In genomic region chr20:51803157-51803854, GRCh38 we compare ENCODE assay signal across 18 cellular contexts. TPM values are rescaled to one million over a fixed set of nuclear protein-coding genes. Genes with fewer than 3 reads are reported as not detected.
A peak's percentile ranks its signal among the peaks of the same experiment; 100 is the strongest.
DNase-seq lines count a peak whose midpoint lies in the region; ATAC-seq and TF ChIP-seq lines count a peak whose summit lies in the region.
"Had no signal": no experiment of that assay in that cellular context is flagged by ENCODE, and none has a peak within 500 bp of the region (broad histone marks: within the 10 kb centered on the region; RNA-seq: fewer than 3 reads in every experiment).

No MANE protein-coding gene starts in this region.

- H3K27me3 ChIP-seq in H9 (ENCODE audit: insufficient read depth, low read length) (no peaks in the 10 kb centered on the region), RWPE2 (ENCODE audit: insufficient read depth, poor library complexity, severe bottlenecking) (no peaks in the 10 kb centered on the region), hepatocyte (no peaks in the 10 kb centered on the region), left ventricle myocardium inferior (ENCODE audit: low read depth) (peaks cover 76% of the 10 kb centered on the region)

- peaks cover 17% of the 10 kb centered on the region for H3K23me2 ChIP-seq in H9 (ENCODE audit: insufficient read length, low read depth, low read length, poor library complexity, severe bottlenecking)

- peaks cover 0 to 3% of the 10 kb centered on the region in 2 experiments; a peak in 3 of 5 replicates for H3K9me3 Mint-ChIP-seq in H9
- H3K9me3 Mint-ChIP-seq: T-helper 1 cell treated with Interleukin-12 subunit alpha and Interleukin-12 subunit beta and Interleukin-4 antibody, amounts not matched to agents 30 μg/mL and 1 μg/mL, for 36 hours had no signal

- H2BK20ac ChIP-seq in H9 (ENCODE audit: low read depth, low read length, poor library complexity, severe bottlenecking), result no peak overlapping the region

- H3K36me3 Mint-ChIP-seq in H9 (ENCODE audit: insufficient read depth in 1 of 3, low read depth in 3 of 3), result peaks cover 5 to 12% (median 7%) of the 10 kb centered on the region in 3 experiments

- no peak overlapping the region for H4K8ac ChIP-seq in H9 (replicated peaks; ENCODE audit: insufficient read length, low read depth, low read length)

- H3K14ac ChIP-seq in H9 (ENCODE audit: insufficient read depth, low read length), result no peak overlapping the region

- H3K18ac ChIP-seq in H9 (ENCODE audit: insufficient read length, low read depth, low read length), result no peak overlapping the region

- no peak for TF ChIP-seq CTCF in H9 (conservative IDR thresholded peaks at IDR 0.05)
- TF ChIP-seq CTCF in RWPE2 (IDR thresholded peaks at IDR 0.05; ENCODE audit: poor library complexity, severe bottlenecking), result no peak
- no peak for TF ChIP-seq CTCF in hepatocyte (IDR thresholded peaks at IDR 0.05; ENCODE audit: poor library complexity)
- TF ChIP-seq CTCF in left ventricle myocardium inferior (IDR thresholded peaks at IDR 0.05; ENCODE audit: borderline replicate concordance), result no peak

- H2BK12ac ChIP-seq in H9 (ENCODE audit: insufficient read length, low read depth, low read length), result no peak overlapping the region

- H4K20me1 ChIP-seq in H9 (ENCODE audit: control insufficient read depth, insufficient read depth, insufficient read length) (no peaks in the 10 kb centered on the region), hepatocyte (ENCODE audit: insufficient read depth, poor library complexity, severe bottlenecking) (no peaks in the 10 kb centered on the region)

- H3K4me3 ChIP-seq in RWPE2 (ENCODE audit: severe bottlenecking) (no peak overlapping the region), hepatocyte (no peak overlapping the region), left ventricle myocardium inferior (no peak overlapping the region)
- H3K4me3 ChIP-seq: esophagus squamous epithelium, heart left ventricle, K562 had no signal

- H2BK5ac ChIP-seq in H9 (ENCODE audit: insufficient read length, low read length), result no peak overlapping the region

- ATAC-seq in RWPE2 (ENCODE audit: low read depth), result peak; percentile 47
- ATAC-seq: heart left ventricle, K562 had no signal

- H3K9me3 ChIP-seq in H9 (ENCODE audit: control insufficient read depth, low read depth, low read length), result no peaks in the 10 kb centered on the region
- H3K9me3 ChIP-seq in RWPE2 (ENCODE audit: severe bottlenecking), result no peaks in the 10 kb centered on the region
- H3K9me3 ChIP-seq in hepatocyte (ENCODE audit: low read depth), result no peaks in the 10 kb centered on the region
- no peaks in the 10 kb centered on the region for H3K9me3 ChIP-seq in left ventricle myocardium inferior (replicated peaks)
- H3K9me3 ChIP-seq: esophagus squamous epithelium, heart left ventricle had no signal

- H3K56ac ChIP-seq in H9 (ENCODE audit: insufficient read length, low read depth, low read length), result no peak overlapping the region

- no peak overlapping the region for H2BK15ac ChIP-seq in H9 (ENCODE audit: low read depth, low read length)

- H3K36me3 ChIP-seq in RWPE2 (ENCODE audit: low read depth), result no peaks in the 10 kb centered on the region
- no peaks in the 10 kb centered on the region for H3K36me3 ChIP-seq in hepatocyte (replicated peaks; ENCODE audit: insufficient read depth, low read depth)
- no peaks in the 10 kb centered on the region for H3K36me3 ChIP-seq in left ventricle myocardium inferior
- H3K36me3 ChIP-seq: esophagus squamous epithelium, heart left ventricle had no signal

- no peak overlapping the region for H4K91ac ChIP-seq in H9 (ENCODE audit: insufficient read length, low read depth, low read length)

- H3K4me1 Mint-ChIP-seq in H9, result peaks cover 20 to 24% of the 10 kb centered on the region in 2 experiments

- no peaks in the 10 kb centered on the region for H3K9me2 ChIP-seq in hepatocyte (replicated peaks; ENCODE audit: insufficient read depth)

- no peak overlapping the region for H3K4ac ChIP-seq in H9 (ENCODE audit: low read depth, low read length)

- no peak overlapping the region for H4K5ac ChIP-seq in H9 (ENCODE audit: insufficient read length, low read depth, low read length)

- H3K23ac ChIP-seq in H9 (ENCODE audit: insufficient read length, low read depth, low read length), result no peak overlapping the region

- no peak overlapping the region for H3K9ac ChIP-seq in H9 (ENCODE audit: extremely low read depth, insufficient read length, low read length)

- peak overlapping the region; percentile 61 for H3K4me2 ChIP-seq in H9 (ENCODE audit: insufficient read depth, insufficient read length, low read length)
- H3K4me2 ChIP-seq in hepatocyte, result peak overlapping the region; percentile 94

- H3K4me1 ChIP-seq in H9 (ENCODE audit: insufficient read depth, low read length) (no peaks in the 10 kb centered on the region; the same call in 1 of the 2 replicates), RWPE2 (ENCODE audit: insufficient read depth, poor library complexity, severe bottlenecking) (peaks cover 6% of the 10 kb centered on the region), hepatocyte (ENCODE audit: insufficient read depth) (peaks cover 11% of the 10 kb centered on the region), left ventricle myocardium inferior (peaks cover 25% of the 10 kb centered on the region)

- no peak overlapping the region for H3T11ph ChIP-seq in H9 (ENCODE audit: low read length)

- H3K27ac Mint-ChIP-seq in H9, result peak overlapping the region; percentile 79 to 99 (median 94); a peak in 6 of 7 replicates
- H3K27ac Mint-ChIP-seq: T-helper 1 cell treated with Interleukin-12 subunit alpha and Interleukin-12 subunit beta and Interleukin-4 antibody, amounts not matched to agents 30 μg/mL and 1 μg/mL, for 36 hours had no signal

- intact Hi-C loops in left ventricle myocardium inferior (cut with micrococcal nuclease), result no loop called here

- H2BK120ac ChIP-seq in H9 (ENCODE audit: low read depth, low read length, poor library complexity, severe bottlenecking), result no peak overlapping the region

- peaks cover 16% of the 10 kb centered on the region for H3K79me2 ChIP-seq in H9 (ENCODE audit: insufficient read depth, low read length)
- peaks cover 29% of the 10 kb centered on the region for H3K79me2 ChIP-seq in hepatocyte

- no CpG with 5 or more reads among the region's 4 CpGs for WGBS in H9 (ENCODE audit: extremely low coverage, insufficient read length, low lambda C conversion rate)
- WGBS in hepatocyte (ENCODE audit: low lambda C conversion rate, missing lambda C conversion rate), result 80% methylated on average over 4 of the region's 4 CpGs

- H3K4me3 Mint-ChIP-seq in H9, result peak overlapping the region; percentile 97 to 98
- H3K4me3 Mint-ChIP-seq: T-helper 1 cell treated with Interleukin-12 subunit alpha and Interleukin-12 subunit beta and Interleukin-4 antibody, amounts not matched to agents 30 μg/mL and 1 μg/mL, for 36 hours had no signal

- no peak overlapping the region for H2AFZ ChIP-seq in H9 (ENCODE audit: low read length)
- H2AFZ ChIP-seq in hepatocyte, result no peak overlapping the region

- no peak overlapping the region for H2AK5ac ChIP-seq in H9 (ENCODE audit: insufficient read length, low read length)

- no peak overlapping the region for H3K27ac ChIP-seq in H9 (ENCODE audit: insufficient read length, low read depth, low read length)
- H3K27ac ChIP-seq in RWPE2 (ENCODE audit: poor library complexity, severe bottlenecking), result no peak overlapping the region
- H3K27ac ChIP-seq in hepatocyte, result peak overlapping the region; percentile 56
- H3K27ac ChIP-seq in left ventricle myocardium inferior (replicated peaks), result no peak overlapping the region
- H3K27ac ChIP-seq: esophagus squamous epithelium, heart left ventricle had no signal

- DNase-seq in H9, result no peak
- peak; percentile 5 for DNase-seq in RWPE2 (ENCODE audit: low spot score)
- DNase-seq in hepatocyte (ENCODE audit: low spot score), result no peak
- DNase-seq in renal cortical epithelial cell (ENCODE audit: low read depth), result peak; percentile 9
- DNase-seq in DMS 273 treated with DMSO at 0.1 percent for 48 hours (lab: John Stamatoyannopoulos, UW), result no peak
- no peak for DNase-seq in GDM1 (lab: John Stamatoyannopoulos, UW)
- no peak for DNase-seq in left ventricle myocardium inferior
- DNase-seq: activated CD4-positive, CD25-positive, alpha-beta regulatory T cell; activated effector memory CD4-positive, alpha-beta T cell treated with anti-CD3 and anti-CD28 coated beads, Interleukin-2, amount 50 U/mL, for 16 hours; anterior cingulate cortex; C1 segment of cervical spinal cord; DMS79; esophagus squamous epithelium; heart left ventricle; NCI-H1048; RPMI8226 had no signal

- no peaks in the 10 kb centered on the region for H3K79me1 ChIP-seq in H9 (ENCODE audit: insufficient read depth, low read depth, low read length, poor library complexity, severe bottlenecking)

- no peaks in the 10 kb centered on the region; the same call in 1 of the 2 replicates for H3K27me3 Mint-ChIP-seq in H9 (ENCODE audit: low read depth)

RNA-seq across cellular contexts. Expression of gene SALL4, which starts 1.0 kb away (rescaled TPM):
- total RNA-seq in H9 (2021), result 276 and 279 TPM in 2 replicates
- 12.7 and 14.9 TPM in 2 replicates for total RNA-seq in hepatocyte
- 6.3 and 8.5 TPM in 2 replicates for polyA plus RNA-seq in hepatocyte
- 0.15 and 0.35 TPM in 2 replicates for total RNA-seq in renal cortical epithelial cell
- total RNA-seq in left ventricle myocardium inferior, result 0.25 TPM

RNA-seq across cellular contexts. Expression of gene ATP9A, which starts 35.1 kb away (rescaled TPM):
- total RNA-seq in H9 (2021) (11.5 and 12.1 TPM in 2 replicates), hepatocyte (26.5 and 28.1 TPM in 2 replicates), renal cortical epithelial cell (33.0 and 60.6 TPM in 2 replicates), left ventricle myocardium inferior (25.2 TPM)
- polyA plus RNA-seq in hepatocyte, result 9.3 and 12.1 TPM in 2 replicates

Comparison
In these comparisons a context has a peak if more than half of its experiments do, and no peak if none do; other contexts are left out.
1. DNase-seq: peak in RWPE2 (single experiment) and renal cortical epithelial cell (single experiment); none in H9 (single experiment), hepatocyte (single experiment), DMS 273 treated with DMSO at 0.1 percent for 48 hours (single experiment), GDM1 (single experiment) and left ventricle myocardium inferior (single experiment).
2. RNA of gene SALL4, which starts 1.0 kb away (total RNA-seq): 276 to 279 TPM in H9; 12.7 to 14.9 TPM in hepatocyte, 0.25 TPM in left ventricle myocardium inferior (single experiment) and 0.15 to 0.35 TPM in renal cortical epithelial cell; every median in the first group is over 10 times any median in the second.